10 cellular contexts compared by ENCODE assay signal in the genomic region with DNA sequence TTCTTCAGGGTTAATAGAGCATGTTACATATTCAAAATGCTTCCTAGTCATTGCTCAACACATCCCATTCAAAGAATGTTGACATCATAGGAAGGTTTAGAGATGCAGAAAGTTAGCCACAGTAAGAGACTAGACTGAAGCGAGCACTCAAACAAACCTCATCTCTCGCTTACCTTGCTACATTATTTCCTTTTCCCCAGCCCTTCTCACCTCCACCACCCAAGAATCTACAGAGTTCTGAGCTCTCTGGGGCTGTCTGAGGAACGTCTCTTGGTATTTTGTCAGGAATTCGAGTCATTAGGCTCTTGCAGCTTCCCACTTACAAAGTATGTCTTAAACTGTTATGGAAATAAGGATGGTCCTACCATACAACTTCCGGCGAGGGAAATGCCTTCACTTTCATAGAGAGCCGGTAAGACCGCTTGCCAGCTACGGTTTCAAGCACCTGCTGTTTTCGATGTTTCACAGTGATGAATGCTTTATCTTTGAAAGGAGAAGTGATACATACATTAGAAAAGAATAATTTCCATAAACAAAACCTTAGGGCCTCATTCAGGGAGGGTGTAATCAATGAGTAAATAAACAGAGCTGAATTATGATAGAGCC.
A peak's percentile ranks its signal among the peaks of the same experiment; 100 is the strongest.
DNase-seq lines count a peak whose midpoint lies in the region; ATAC-seq, FAIRE-seq and TF ChIP-seq lines count a peak whose summit lies in the region.
"Had no signal": no experiment of that assay in that cellular context is flagged by ENCODE, and none has a peak within 500 bp of the region (broad histone marks: within the 10 kb centered on the region; RNA-seq: fewer than 3 reads in every experiment).

No MANE protein-coding gene starts in this region.

- intact Hi-C loops in spleen (cut with DNase I; ENCODE audit: low total_unique reads): no loop called here
- intact Hi-C loops in MCF 10A (cut with micrococcal nuclease): no loop called here
- intact Hi-C loops in vagina (cut with DNase I): no loop called here

- H3K9me3 Mint-ChIP-seq in MCF 10A (ENCODE audit: unreplicated experiment): no peaks in the 10 kb centered on the region
- H3K9me3 Mint-ChIP-seq: neural crest cell had no signal

- no peaks in the 10 kb centered on the region for H3K9me3 ChIP-seq in spleen
- H3K9me3 ChIP-seq in vagina: no peaks in the 10 kb centered on the region

- ATAC-seq in HG02884 (IDR thresholded peaks at IDR 0.05; ENCODE audit: unreplicated experiment): peak; percentile 79

- TF ChIP-seq POLR2A in spleen (IDR thresholded peaks at IDR 0.05) (no peak), vagina (IDR thresholded peaks at IDR 0.05) (no peak)

- FAIRE-seq in GM19239 (lab: Jason Lieb, UNC): peak; percentile 99

- TF ChIP-seq CTCF in spleen (IDR thresholded peaks at IDR 0.05 in 8 of 11, conservative IDR thresholded peaks at IDR 0.05 in 3 of 11): no peak
- TF ChIP-seq CTCF in MCF 10A (IDR thresholded peaks at IDR 0.05; ENCODE audit: unreplicated experiment): no peak
- TF ChIP-seq CTCF in vagina (IDR thresholded peaks at IDR 0.05): no peak

- H3K27ac Mint-ChIP-seq in MCF 10A (ENCODE audit: low read depth, unreplicated experiment): no peak overlapping the region

- peak; percentile 35 for DNase-seq in GM19239 (ENCODE audit: insufficient read length, low spot score)
- DNase-seq in NCI-H748 (lab: John Stamatoyannopoulos, UW; ENCODE audit: unreplicated experiment): peak; percentile 97
- no peak for DNase-seq in spleen
- no peak for DNase-seq in NCI-H2029 treated with DMSO at 0.1 percent for 48 hours (lab: John Stamatoyannopoulos, UW)
- DNase-seq in MCF 10A (ENCODE audit: unreplicated experiment): no peak
- DNase-seq in vagina (ENCODE audit: extremely low spot score in 2 of 2): no peak
- DNase-seq: activated CD4-positive, alpha-beta T cell treated with anti-CD3 and anti-CD28 coated beads for 4 hours; dorsolateral prefrontal cortex had no signal

- H3K4me1 Mint-ChIP-seq in MCF 10A (ENCODE audit: insufficient read depth, unreplicated experiment): no peaks in the 10 kb centered on the region

- no peaks in the 10 kb centered on the region for H3K36me3 Mint-ChIP-seq in MCF 10A (ENCODE audit: insufficient read depth, unreplicated experiment)

- peaks cover 0 to 26% (median 2%) of the 10 kb centered on the region in 6 donors for H3K4me1 ChIP-seq in spleen
- no peaks in the 10 kb centered on the region for H3K4me1 ChIP-seq in vagina

- H3K36me3 ChIP-seq in spleen: peaks cover 0 to 15% (median 3%) of the 10 kb centered on the region in 6 donors
- no peaks in the 10 kb centered on the region for H3K36me3 ChIP-seq in vagina

- POLR2A ChIA-PET in MCF 10A (lab: Yijun Ruan, JAX): no interaction called here

- 54 to 70% (median 62%) methylated on average over 10 of the region's 10 CpGs for WGBS in spleen, 5 donors

- BruUV-seq in MCF 10A (replicated peaks; lab: Mats Ljungman, UMichigan): no TSS peak

- H3K27me3 Mint-ChIP-seq in MCF 10A (ENCODE audit: insufficient read depth, unreplicated experiment): peaks cover 61% of the 10 kb centered on the region

- no peak overlapping the region for H3K4me3 Mint-ChIP-seq in MCF 10A (ENCODE audit: unreplicated experiment)
- H3K4me3 Mint-ChIP-seq: neural crest cell had no signal

- H3K27me3 ChIP-seq in spleen (replicated peaks in 1 of 7): no peaks in the 10 kb centered on the region
- H3K27me3 ChIP-seq in vagina: no peaks in the 10 kb centered on the region

- peak overlapping the region; percentile 45 to 84 (median 67) for H3K27ac ChIP-seq in spleen
- H3K27ac ChIP-seq in vagina: no peak overlapping the region
- H3K27ac ChIP-seq: dorsolateral prefrontal cortex had no signal

- CTCF ChIA-PET in MCF 10A (lab: Yijun Ruan, JAX): interaction anchor here (1.0 to 1.3 kb wide), 2 partner anchors 11 to 61 kb away, joined by 3 to 4 read pairs; no protein-coding TSS in a partner anchor

- peak overlapping the region in 3 of 8 donors; percentile 5 to 56 (median 18) for H3K4me3 ChIP-seq in spleen
- H3K4me3 ChIP-seq in vagina: no peak overlapping the region
- H3K4me3 ChIP-seq: dorsolateral prefrontal cortex had no signal

Comparison
In these comparisons a context has a peak if more than half of its experiments do, and no peak if none do; other contexts are left out.
1. DNase-seq: peak in GM19239 (single experiment) and NCI-H748 (single experiment); none in spleen (single experiment), NCI-H2029 treated with DMSO at 0.1 percent for 48 hours (single experiment), MCF 10A (single experiment) and vagina (0 of 2).